1 cellular context compared by ENCODE assay signal in the genomic region with DNA sequence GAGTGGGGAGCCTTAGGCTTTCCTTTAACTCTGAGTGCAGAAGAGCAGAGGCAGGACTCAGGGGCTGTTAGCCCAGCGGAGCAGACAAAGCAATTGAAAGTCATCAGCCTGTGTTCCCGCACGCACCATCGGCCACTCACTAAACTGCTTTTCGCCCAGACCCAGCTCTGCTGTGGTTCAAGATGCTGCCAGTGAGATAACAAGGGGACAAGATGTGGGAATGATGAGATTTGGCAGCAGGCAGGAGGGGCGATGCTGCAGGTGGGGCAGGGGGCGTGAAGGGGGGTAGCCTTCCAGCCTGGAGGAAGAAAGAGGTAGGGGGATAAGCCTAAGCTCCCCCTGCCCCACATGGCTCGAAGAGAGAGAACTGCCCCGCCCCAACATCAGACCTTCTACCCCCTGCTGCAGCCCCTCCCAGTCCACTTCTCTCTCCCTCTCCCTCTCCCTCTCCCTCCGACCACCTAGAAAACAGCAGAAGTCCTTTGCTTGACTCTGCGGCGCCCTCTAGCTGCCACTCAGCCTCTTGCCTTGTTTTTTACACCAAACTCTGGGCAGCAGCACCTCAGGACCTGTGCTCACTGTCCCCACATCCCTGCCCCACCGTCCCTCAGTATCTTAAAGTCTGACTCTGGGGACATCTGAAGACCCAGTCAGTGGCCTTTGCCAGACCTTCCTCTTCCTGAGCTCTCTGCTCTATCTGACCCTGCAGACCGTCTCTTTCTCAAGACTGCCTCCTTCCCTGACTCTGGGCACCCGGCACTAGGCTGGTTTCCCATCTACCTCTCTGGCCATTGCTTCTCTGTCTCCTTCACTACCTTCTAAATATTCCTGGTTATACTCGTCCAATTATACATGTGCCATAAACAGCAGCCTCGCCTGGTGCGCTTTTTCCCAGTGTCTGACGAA.
TF ChIP-seq lines count a peak whose summit lies in the region.

No MANE protein-coding gene starts in this region.

TF ChIP-seq in GM23338, 12 proteins besides CTCF, POLR2A, EP300 and RAD21 (continued from another document):
- TF ChIP-seq, protein P1, sequence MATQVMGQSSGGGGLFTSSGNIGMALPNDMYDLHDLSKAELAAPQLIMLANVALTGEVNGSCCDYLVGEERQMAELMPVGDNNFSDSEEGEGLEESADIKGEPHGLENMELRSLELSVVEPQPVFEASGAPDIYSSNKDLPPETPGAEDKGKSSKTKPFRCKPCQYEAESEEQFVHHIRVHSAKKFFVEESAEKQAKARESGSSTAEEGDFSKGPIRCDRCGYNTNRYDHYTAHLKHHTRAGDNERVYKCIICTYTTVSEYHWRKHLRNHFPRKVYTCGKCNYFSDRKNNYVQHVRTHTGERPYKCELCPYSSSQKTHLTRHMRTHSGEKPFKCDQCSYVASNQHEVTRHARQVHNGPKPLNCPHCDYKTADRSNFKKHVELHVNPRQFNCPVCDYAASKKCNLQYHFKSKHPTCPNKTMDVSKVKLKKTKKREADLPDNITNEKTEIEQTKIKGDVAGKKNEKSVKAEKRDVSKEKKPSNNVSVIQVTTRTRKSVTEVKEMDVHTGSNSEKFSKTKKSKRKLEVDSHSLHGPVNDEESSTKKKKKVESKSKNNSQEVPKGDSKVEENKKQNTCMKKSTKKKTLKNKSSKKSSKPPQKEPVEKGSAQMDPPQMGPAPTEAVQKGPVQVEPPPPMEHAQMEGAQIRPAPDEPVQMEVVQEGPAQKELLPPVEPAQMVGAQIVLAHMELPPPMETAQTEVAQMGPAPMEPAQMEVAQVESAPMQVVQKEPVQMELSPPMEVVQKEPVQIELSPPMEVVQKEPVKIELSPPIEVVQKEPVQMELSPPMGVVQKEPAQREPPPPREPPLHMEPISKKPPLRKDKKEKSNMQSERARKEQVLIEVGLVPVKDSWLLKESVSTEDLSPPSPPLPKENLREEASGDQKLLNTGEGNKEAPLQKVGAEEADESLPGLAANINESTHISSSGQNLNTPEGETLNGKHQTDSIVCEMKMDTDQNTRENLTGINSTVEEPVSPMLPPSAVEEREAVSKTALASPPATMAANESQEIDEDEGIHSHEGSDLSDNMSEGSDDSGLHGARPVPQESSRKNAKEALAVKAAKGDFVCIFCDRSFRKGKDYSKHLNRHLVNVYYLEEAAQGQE (IDR thresholded peaks at IDR 0.05; ENCODE audit: unreplicated experiment) = no peak
- TF ChIP-seq ZNF331 (CRISPR knock-in tag; IDR thresholded peaks at IDR 0.05; ENCODE audit: low read depth) = no peak
- no peak for TF ChIP-seq JUNB (IDR thresholded peaks at IDR 0.05; ENCODE audit: unreplicated experiment)
- TF ChIP-seq STAT1 (IDR thresholded peaks at IDR 0.05; ENCODE audit: unreplicated experiment) = no peak
- no peak for TF ChIP-seq NANOG (IDR thresholded peaks at IDR 0.05; ENCODE audit: borderline replicate concordance)
- TF ChIP-seq EZH2 (IDR thresholded peaks at IDR 0.05; ENCODE audit: low read depth, unreplicated experiment) = no peak
